Comparison of ENCODE assay signal across 8 cellular contexts in genomic region chr14:94136575-94137331, GRCh38. TPM values are rescaled to one million over a fixed set of nuclear protein-coding genes. Genes with fewer than 3 reads are reported as not detected.
DNase-seq lines count a peak whose midpoint lies in the region; ATAC-seq and TF ChIP-seq lines count a peak whose summit lies in the region.

No MANE protein-coding gene starts in this region.

- no peaks in the 10 kb centered on the region for H3K79me1 ChIP-seq in neuronal stem cell (ENCODE audit: low read depth, low read length)

- no peak overlapping the region for H3K14ac ChIP-seq in neuronal stem cell (ENCODE audit: low read length)

- H2BK12ac ChIP-seq in neuronal stem cell (ENCODE audit: low read length): no peak overlapping the region

- H3K18ac ChIP-seq in neuronal stem cell (ENCODE audit: low read length): peak overlapping the region; percentile 72

- H3K27me3 ChIP-seq in Caco-2 (replicated peaks; ENCODE audit: control insufficient read depth, insufficient read depth, low read length): no peaks in the 10 kb centered on the region
- no peaks in the 10 kb centered on the region for H3K27me3 ChIP-seq in Peyer's patch
- H3K27me3 ChIP-seq in neuronal stem cell (ENCODE audit: control insufficient read depth in 3 of 3, insufficient read depth in 3 of 3, low read depth in 1 of 3, low read length in 3 of 3): no peaks in the 10 kb centered on the region

- no CpG with 5 or more reads among the region's 18 CpGs for WGBS in neuronal stem cell (ENCODE audit: extremely low coverage in 2 of 2, insufficient read length in 2 of 2, insufficient replicate concordance in 1 of 2), 2 donors

- H2BK120ac ChIP-seq in neuronal stem cell (ENCODE audit: low read depth, low read length): no peak overlapping the region

- H3K4me3 Mint-ChIP-seq in Caco-2 (ENCODE audit: unreplicated experiment): no peak overlapping the region
- H3K4me3 Mint-ChIP-seq in activated T-cell treated with anti-CD3 and anti-CD28 coated beads, Interleukin-2, amount 50 U/mL, for 4 hours: no peak overlapping the region

- peak overlapping the region; percentile 81 for H2AFZ ChIP-seq in neuronal stem cell (ENCODE audit: low read length)

- H4K91ac ChIP-seq in neuronal stem cell (ENCODE audit: low read depth, low read length, poor library complexity): no peak overlapping the region

- CTCF ChIA-PET in Caco-2 (lab: Charles Lee): interaction anchor here (0.8 to 1.4 kb wide), 8 partner anchors 38 to 349 kb away, joined by 3 to 31 read pairs (median 6); partner anchors contain the start of gene PPP4R4

- BruUV-seq in Caco-2 (replicated peaks; lab: Mats Ljungman, UMichigan): no TSS peak

- intact Hi-C loops in Caco-2 (cut with micrococcal nuclease; ENCODE audit: unreplicated experiment): loop anchor here (1.0 to 10.0 kb wide), 5 partner anchors 85 to 348 kb away; no protein-coding TSS in a partner anchor

- TF ChIP-seq CTCF in Caco-2 (IDR thresholded peaks at IDR 0.05; ENCODE audit: insufficient read depth in 1 of 2, low read depth in 1 of 2, low read length in 1 of 2, severe bottlenecking in 1 of 2, unreplicated experiment in 1 of 2) (peak; percentile 82 to 90), Peyer's patch (IDR thresholded peaks at IDR 0.05) (peak; percentile 85 to 98 (median 96))

- no peaks in the 10 kb centered on the region for H3K36me3 Mint-ChIP-seq in Caco-2 (ENCODE audit: insufficient read depth, unreplicated experiment)
- no peaks in the 10 kb centered on the region for H3K36me3 Mint-ChIP-seq in activated T-cell treated with anti-CD3 and anti-CD28 coated beads, Interleukin-2, amount 50 U/mL, for 4 hours (ENCODE audit: insufficient read depth)

- H3K9me3 ChIP-seq in Caco-2: no peaks in the 10 kb centered on the region
- no peaks in the 10 kb centered on the region for H3K9me3 ChIP-seq in Peyer's patch
- peaks cover 0 to 10% of the 10 kb centered on the region in 2 donors for H3K9me3 ChIP-seq in neuronal stem cell (replicated peaks in 1 of 2; ENCODE audit: control insufficient read depth in 2 of 2, insufficient read depth in 1 of 2, low read depth in 1 of 2, low read length in 2 of 2)

- H3K9ac ChIP-seq in neuronal stem cell (ENCODE audit: low read depth, low read length, poor library complexity): no peak overlapping the region

- no peak overlapping the region for H3K23ac ChIP-seq in neuronal stem cell (ENCODE audit: low read depth, low read length, poor library complexity)

- no peak overlapping the region for H3K4ac ChIP-seq in neuronal stem cell (ENCODE audit: low read length)

- no peak overlapping the region for H4K8ac ChIP-seq in neuronal stem cell (ENCODE audit: low read depth, low read length)

- no peak overlapping the region for H2AK5ac ChIP-seq in neuronal stem cell (ENCODE audit: low read depth, low read length)

- no peak for TF ChIP-seq POLR2A in Peyer's patch (IDR thresholded peaks at IDR 0.05)

- H3K9me3 Mint-ChIP-seq in Caco-2 (ENCODE audit: unreplicated experiment): peaks cover 13% of the 10 kb centered on the region
- peaks cover 10% of the 10 kb centered on the region for H3K9me3 Mint-ChIP-seq in activated T-cell treated with anti-CD3 and anti-CD28 coated beads, Interleukin-2, amount 50 U/mL, for 4 hours

- H3K4me2 ChIP-seq in neuronal stem cell (ENCODE audit: insufficient read depth, low read length, poor library complexity, severe bottlenecking): no peak overlapping the region

- H3K36me3 ChIP-seq in Caco-2 (ENCODE audit: control insufficient read depth, insufficient read depth, low read length) (no peaks in the 10 kb centered on the region), Peyer's patch (no peaks in the 10 kb centered on the region), neuronal stem cell (replicated peaks in 1 of 2; ENCODE audit: control insufficient read depth in 2 of 2, insufficient read depth in 2 of 2, low read length in 2 of 2) (no peaks in the 10 kb centered on the region)

- no peak overlapping the region for H3K4me3 ChIP-seq in Caco-2 (ENCODE audit: low read depth, low read length)
- H3K4me3 ChIP-seq in Jurkat, Clone E6-1 (ENCODE audit: low read length): no peak overlapping the region
- no peak overlapping the region for H3K4me3 ChIP-seq in Peyer's patch
- no peak overlapping the region for H3K4me3 ChIP-seq in neuronal stem cell (ENCODE audit: low read length in 2 of 2)

- no peak overlapping the region for H3K27ac ChIP-seq in Peyer's patch
- H3K27ac ChIP-seq in neuronal stem cell (replicated peaks; ENCODE audit: low read length): no peak overlapping the region

- POLR2A ChIA-PET in Caco-2 (lab: Charles Lee): no interaction called here

- H3K27me3 Mint-ChIP-seq in Caco-2 (ENCODE audit: insufficient read depth, unreplicated experiment): peaks cover 6% of the 10 kb centered on the region
- peaks cover 15% of the 10 kb centered on the region for H3K27me3 Mint-ChIP-seq in activated T-cell treated with anti-CD3 and anti-CD28 coated beads, Interleukin-2, amount 50 U/mL, for 4 hours (ENCODE audit: low read depth)

- no peak overlapping the region for H3K27ac Mint-ChIP-seq in Caco-2 (ENCODE audit: unreplicated experiment)

- no peak overlapping the region for H2BK15ac ChIP-seq in neuronal stem cell (ENCODE audit: low read length)

- H3K4me1 ChIP-seq in Caco-2 (no peaks in the 10 kb centered on the region), Peyer's patch (no peaks in the 10 kb centered on the region), neuronal stem cell (ENCODE audit: control insufficient read depth in 2 of 2, insufficient read depth in 1 of 2, low read depth in 1 of 2, low read length in 2 of 2) (peaks cover 8 to 13% of the 10 kb centered on the region in 2 donors)

- DNase-seq in Caco-2 (peak; percentile 71 to 79), Peyer's patch (peak; percentile 86 to 96 (median 89)), fibroblast of peridontal ligament (ENCODE audit: extremely low read depth) (peak; percentile 88), neuronal stem cell (ENCODE audit: low spot score) (peak; percentile 73), stromal cell of bone marrow (ENCODE audit: low read depth) (peak; percentile 64)
- peak; percentile 67 for DNase-seq in Jurkat, Clone E6-1 (ENCODE audit: low read depth, low spot score)
- peak; percentile 85 for DNase-seq in activated T-cell treated with anti-CD3 and anti-CD28 coated beads, Interleukin-2, amount 50 U/mL, for 4 hours

- no peak overlapping the region for H2BK5ac ChIP-seq in neuronal stem cell (ENCODE audit: low read length)

- H3K4me1 Mint-ChIP-seq in Caco-2 (ENCODE audit: low read depth, unreplicated experiment): no peaks in the 10 kb centered on the region
- H3K4me1 Mint-ChIP-seq in activated T-cell treated with anti-CD3 and anti-CD28 coated beads, Interleukin-2, amount 50 U/mL, for 4 hours (ENCODE audit: low read depth): peaks cover 5% of the 10 kb centered on the region

- ATAC-seq in GM19468 (IDR thresholded peaks at IDR 0.05; ENCODE audit: extremely low read depth, unreplicated experiment): peak; percentile 66
- peak; percentile 81 to 91 for ATAC-seq in activated T-cell treated with anti-CD3 and anti-CD28 coated beads, Interleukin-2, amount 50 U/mL, for 4 hours

RNA-seq across cellular contexts. Expression of gene IFI27L2, which starts 7.3 kb away (rescaled TPM):
- total RNA-seq in Caco-2 (2022) (3.4 and 4.7 TPM in 2 replicates), Peyer's patch (10 to 100 TPM; 26.5 to 91.1 (median 63.9) TPM)
- polyA plus RNA-seq in Jurkat, Clone E6-1 (2012; ENCODE audit: insufficient read depth, insufficient read length): 95.6 TPM
- total RNA-seq in activated T-cell treated with anti-CD3 and anti-CD28 coated beads, Interleukin-2, amount 50 U/mL, for 4 hours: 10 to 100 TPM; 19.3 to 26.4 (median 23.6) TPM
- 69.0 TPM for polyA plus RNA-seq in neuronal stem cell (2013, experiment 1 of 2)
- 68.1 TPM for polyA plus RNA-seq in neuronal stem cell (2013, experiment 2 of 2)

RNA-seq across cellular contexts. Expression of gene IFI27, which starts 26.2 kb away (rescaled TPM):
- total RNA-seq in Caco-2 (2022): 1.7 and 2.6 TPM in 2 replicates
- polyA plus RNA-seq in Jurkat, Clone E6-1 (2012; ENCODE audit: insufficient read depth, insufficient read length): 1.9 TPM
- 100 to 1,000 TPM; 163 to 668 (median 294) TPM for total RNA-seq in Peyer's patch
- 1 to 10 TPM; 1.3 to 1.7 (median 1.3) TPM for total RNA-seq in activated T-cell treated with anti-CD3 and anti-CD28 coated beads, Interleukin-2, amount 50 U/mL, for 4 hours
- 8.0 TPM for polyA plus RNA-seq in neuronal stem cell (2013, experiment 1 of 2)
- polyA plus RNA-seq in neuronal stem cell (2013, experiment 2 of 2): 8.8 TPM

RNA-seq across cellular contexts. Expression of gene PPP4R4, which starts 37.4 kb away (rescaled TPM):
- total RNA-seq in Caco-2 (2022) (0.20 and 0.21 TPM in 2 replicates), Peyer's patch (1 to 10 TPM in 2 of 4 donors, not detected in 2; 2.5 to 5.0 TPM)
- polyA plus RNA-seq in Jurkat, Clone E6-1 (2012; ENCODE audit: insufficient read depth, insufficient read length): 3.6 TPM
- 1 to 10 TPM; 2.0 to 4.2 (median 2.8) TPM for total RNA-seq in activated T-cell treated with anti-CD3 and anti-CD28 coated beads, Interleukin-2, amount 50 U/mL, for 4 hours
- 11.8 TPM for polyA plus RNA-seq in neuronal stem cell (2013, experiment 1 of 2)
- 12.4 TPM for polyA plus RNA-seq in neuronal stem cell (2013, experiment 2 of 2)

RNA-seq across cellular contexts. Expression of gene IFI27L1, which starts 55.6 kb away (rescaled TPM):
- total RNA-seq in Caco-2 (2022) (11.6 and 13.6 TPM in 2 replicates), Peyer's patch (10 to 100 TPM in 1 of 4 donors, 1 to 10 TPM in 3; 4.9 to 14.7 (median 6.6) TPM)
- 118 TPM for polyA plus RNA-seq in Jurkat, Clone E6-1 (2012; ENCODE audit: insufficient read depth, insufficient read length)
- 1 to 10 TPM; 8.9 to 9.5 (median 9.0) TPM for total RNA-seq in activated T-cell treated with anti-CD3 and anti-CD28 coated beads, Interleukin-2, amount 50 U/mL, for 4 hours
- 39.8 TPM for polyA plus RNA-seq in neuronal stem cell (2013, experiment 1 of 2)
- polyA plus RNA-seq in neuronal stem cell (2013, experiment 2 of 2): 38.1 TPM

RNA-seq across cellular contexts. Expression of gene DDX24, which starts 55.8 kb away (rescaled TPM):
- total RNA-seq in Caco-2 (2022) (131 and 132 TPM in 2 replicates), Peyer's patch (100 to 1,000 TPM in 1 of 4 donors, 10 to 100 TPM in 3; 66.2 to 210 (median 72.5) TPM)
- polyA plus RNA-seq in Jurkat, Clone E6-1 (2012; ENCODE audit: insufficient read depth, insufficient read length): 322 TPM
- total RNA-seq in activated T-cell treated with anti-CD3 and anti-CD28 coated beads, Interleukin-2, amount 50 U/mL, for 4 hours: 100 to 1,000 TPM; 287 to 321 (median 319) TPM
- polyA plus RNA-seq in neuronal stem cell (2013, experiment 1 of 2): 106 TPM
- polyA plus RNA-seq in neuronal stem cell (2013, experiment 2 of 2): 112 TPM

Comparison
In these comparisons a context has a peak if more than half of its experiments do, and no peak if none do; other contexts are left out.
1. RNA of gene IFI27, which starts 26.2 kb away (total RNA-seq): 163 to 668 TPM in Peyer's patch; 1.7 to 2.6 TPM in Caco-2 and 1.3 to 1.7 TPM in activated T-cell treated with anti-CD3 and anti-CD28 coated beads, Interleukin-2, amount 50 U/mL, for 4 hours; every median in the first group is over 10 times any median in the second.
2. Peak in every context shown above with its lines, with median percentiles within 50 percentile points of each other: DNase-seq.